17 cellular contexts compared by ENCODE assay signal in the genomic region with DNA sequence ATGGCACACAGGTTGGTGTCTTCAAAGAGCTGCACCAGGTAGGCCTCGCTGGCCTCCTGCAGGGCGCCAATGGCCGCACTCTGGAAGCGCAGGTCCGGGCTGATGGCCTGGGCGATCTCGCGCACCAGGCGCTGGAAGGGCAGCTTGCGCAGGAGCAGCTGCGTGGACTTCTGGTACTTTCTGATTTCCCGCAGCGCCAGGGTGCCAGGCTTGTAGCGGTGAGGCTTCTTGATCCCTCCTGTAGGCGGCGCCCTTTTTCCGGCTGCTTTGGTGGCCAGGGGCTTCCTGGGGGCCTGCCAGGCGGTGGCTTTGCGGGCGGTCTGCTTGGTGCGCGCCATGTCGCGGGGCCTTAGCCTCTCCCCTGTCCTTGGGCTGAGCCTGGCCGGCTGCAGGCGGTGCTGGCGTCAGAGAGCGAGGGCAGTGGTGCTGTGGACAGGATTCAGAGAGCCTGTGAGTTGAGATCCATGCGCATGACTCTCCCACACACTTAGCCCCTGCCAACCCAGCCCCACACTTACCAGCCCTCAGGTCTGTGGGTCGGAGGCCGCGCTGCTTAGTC. TPM values are rescaled to one million over a fixed set of nuclear protein-coding genes. Genes with fewer than 3 reads are reported as not detected.
"Had no signal": no experiment of that assay in that cellular context is flagged by ENCODE, and none has a peak within 500 bp of the region (broad histone marks: within the 10 kb centered on the region; RNA-seq: fewer than 3 reads in every experiment).

No MANE protein-coding gene starts in this region.

RNA-seq across cellular contexts. Expression of gene TAF11L14, which starts 21.0 kb away (rescaled TPM):
- total RNA-seq: activated CD4-positive, alpha-beta memory T cell treated with anti-CD3 and anti-CD28 coated beads, Interleukin-2, amount 10 ng/mL, durations not matched to agents 7 days and 5 days; activated CD4-positive, alpha-beta T cell treated with anti-CD3 and anti-CD28 coated beads for 36 hours; activated CD4-positive, alpha-beta T cell treated with anti-CD3 and anti-CD28 coated beads, Interleukin-2, amount 10 ng/mL, durations not matched to agents 7 days and 5 days; activated CD8-positive, alpha-beta memory T cell treated with anti-CD3 and anti-CD28 coated beads, Interleukin-2, amount 10 ng/mL, durations not matched to agents 7 days and 5 days; activated CD8-positive, alpha-beta T cell treated with anti-CD3 and anti-CD28 coated beads, Interleukin-2, amount 10 ng/mL, durations not matched to agents 7 days and 5 days; activated naive CD8-positive, alpha-beta T cell treated with anti-CD3 and anti-CD28 coated beads, Interleukin-2, amount 10 ng/mL, durations not matched to agents 7 days and 5 days; activated T-helper 2 cell treated with anti-CD3 and anti-CD28 coated beads, Interferon-gamma antibody, Interleukin-2, Interleukin-4, amounts not matched to agents 10 μg/mL and 5 μg/mL and 100 μg/mL, durations not matched to agents 14 hours and 24 hours and 36 hours; body of pancreas; breast epithelium; cardiac septum; cerebellum; T-cell; T-helper 1 cell treated with Interleukin-12 subunit alpha and Interleukin-12 subunit beta and Interleukin-4 antibody, amounts not matched to agents 30 ng/mL and 1 ng/mL, for 36 hours; T-helper 17 cell; T-helper 2 cell treated with Interferon-gamma antibody and Interleukin-4, amounts not matched to agents 100 ng/mL and 5 ng/mL, for 36 hours had no signal
- polyA plus RNA-seq: adipose tissue had no signal

RNA-seq across cellular contexts. Expression of gene TAF11L13, which starts 23.4 kb away (rescaled TPM):
- total RNA-seq: activated CD4-positive, alpha-beta memory T cell treated with anti-CD3 and anti-CD28 coated beads, Interleukin-2, amount 10 ng/mL, durations not matched to agents 7 days and 5 days; activated CD4-positive, alpha-beta T cell treated with anti-CD3 and anti-CD28 coated beads for 36 hours; activated CD4-positive, alpha-beta T cell treated with anti-CD3 and anti-CD28 coated beads, Interleukin-2, amount 10 ng/mL, durations not matched to agents 7 days and 5 days; activated CD8-positive, alpha-beta memory T cell treated with anti-CD3 and anti-CD28 coated beads, Interleukin-2, amount 10 ng/mL, durations not matched to agents 7 days and 5 days; activated CD8-positive, alpha-beta T cell treated with anti-CD3 and anti-CD28 coated beads, Interleukin-2, amount 10 ng/mL, durations not matched to agents 7 days and 5 days; activated naive CD8-positive, alpha-beta T cell treated with anti-CD3 and anti-CD28 coated beads, Interleukin-2, amount 10 ng/mL, durations not matched to agents 7 days and 5 days; activated T-helper 2 cell treated with anti-CD3 and anti-CD28 coated beads, Interferon-gamma antibody, Interleukin-2, Interleukin-4, amounts not matched to agents 10 μg/mL and 5 μg/mL and 100 μg/mL, durations not matched to agents 14 hours and 24 hours and 36 hours; astrocyte; body of pancreas; breast epithelium; cardiac septum; cerebellum; T-cell; T-helper 1 cell treated with Interleukin-12 subunit alpha and Interleukin-12 subunit beta and Interleukin-4 antibody, amounts not matched to agents 30 ng/mL and 1 ng/mL, for 36 hours; T-helper 17 cell; T-helper 2 cell treated with Interferon-gamma antibody and Interleukin-4, amounts not matched to agents 100 ng/mL and 5 ng/mL, for 36 hours had no signal
- polyA plus RNA-seq: adipose tissue had no signal

RNA-seq across cellular contexts. Expression of gene TAF11L12, which starts 45.1 kb away (rescaled TPM):
- total RNA-seq: activated CD4-positive, alpha-beta memory T cell treated with anti-CD3 and anti-CD28 coated beads, Interleukin-2, amount 10 ng/mL, durations not matched to agents 7 days and 5 days; activated CD4-positive, alpha-beta T cell treated with anti-CD3 and anti-CD28 coated beads for 36 hours; activated CD4-positive, alpha-beta T cell treated with anti-CD3 and anti-CD28 coated beads, Interleukin-2, amount 10 ng/mL, durations not matched to agents 7 days and 5 days; activated CD8-positive, alpha-beta memory T cell treated with anti-CD3 and anti-CD28 coated beads, Interleukin-2, amount 10 ng/mL, durations not matched to agents 7 days and 5 days; activated CD8-positive, alpha-beta T cell treated with anti-CD3 and anti-CD28 coated beads, Interleukin-2, amount 10 ng/mL, durations not matched to agents 7 days and 5 days; activated naive CD8-positive, alpha-beta T cell treated with anti-CD3 and anti-CD28 coated beads, Interleukin-2, amount 10 ng/mL, durations not matched to agents 7 days and 5 days; activated T-helper 2 cell treated with anti-CD3 and anti-CD28 coated beads, Interferon-gamma antibody, Interleukin-2, Interleukin-4, amounts not matched to agents 10 μg/mL and 5 μg/mL and 100 μg/mL, durations not matched to agents 14 hours and 24 hours and 36 hours; body of pancreas; breast epithelium; cardiac septum; cerebellum; T-cell; T-helper 1 cell treated with Interleukin-12 subunit alpha and Interleukin-12 subunit beta and Interleukin-4 antibody, amounts not matched to agents 30 ng/mL and 1 ng/mL, for 36 hours; T-helper 17 cell; T-helper 2 cell treated with Interferon-gamma antibody and Interleukin-4, amounts not matched to agents 100 ng/mL and 5 ng/mL, for 36 hours had no signal
- polyA plus RNA-seq: adipose tissue had no signal

RNA-seq across cellular contexts. Expression of gene TAF11L11, which starts 51.3 kb away (rescaled TPM):
- total RNA-seq: activated CD4-positive, alpha-beta memory T cell treated with anti-CD3 and anti-CD28 coated beads, Interleukin-2, amount 10 ng/mL, durations not matched to agents 7 days and 5 days; activated CD4-positive, alpha-beta T cell treated with anti-CD3 and anti-CD28 coated beads for 36 hours; activated CD4-positive, alpha-beta T cell treated with anti-CD3 and anti-CD28 coated beads, Interleukin-2, amount 10 ng/mL, durations not matched to agents 7 days and 5 days; activated CD8-positive, alpha-beta memory T cell treated with anti-CD3 and anti-CD28 coated beads, Interleukin-2, amount 10 ng/mL, durations not matched to agents 7 days and 5 days; activated CD8-positive, alpha-beta T cell treated with anti-CD3 and anti-CD28 coated beads, Interleukin-2, amount 10 ng/mL, durations not matched to agents 7 days and 5 days; activated naive CD8-positive, alpha-beta T cell treated with anti-CD3 and anti-CD28 coated beads, Interleukin-2, amount 10 ng/mL, durations not matched to agents 7 days and 5 days; activated T-helper 2 cell treated with anti-CD3 and anti-CD28 coated beads, Interferon-gamma antibody, Interleukin-2, Interleukin-4, amounts not matched to agents 10 μg/mL and 5 μg/mL and 100 μg/mL, durations not matched to agents 14 hours and 24 hours and 36 hours; body of pancreas; breast epithelium; cardiac septum; cerebellum; T-cell; T-helper 1 cell treated with Interleukin-12 subunit alpha and Interleukin-12 subunit beta and Interleukin-4 antibody, amounts not matched to agents 30 ng/mL and 1 ng/mL, for 36 hours; T-helper 17 cell; T-helper 2 cell treated with Interferon-gamma antibody and Interleukin-4, amounts not matched to agents 100 ng/mL and 5 ng/mL, for 36 hours had no signal
- polyA plus RNA-seq: adipose tissue had no signal

RNA-seq across cellular contexts. Expression of gene TAF11L10, which starts 57.7 kb away (rescaled TPM):
- total RNA-seq: activated CD4-positive, alpha-beta memory T cell treated with anti-CD3 and anti-CD28 coated beads, Interleukin-2, amount 10 ng/mL, durations not matched to agents 7 days and 5 days; activated CD4-positive, alpha-beta T cell treated with anti-CD3 and anti-CD28 coated beads for 36 hours; activated CD4-positive, alpha-beta T cell treated with anti-CD3 and anti-CD28 coated beads, Interleukin-2, amount 10 ng/mL, durations not matched to agents 7 days and 5 days; activated CD8-positive, alpha-beta memory T cell treated with anti-CD3 and anti-CD28 coated beads, Interleukin-2, amount 10 ng/mL, durations not matched to agents 7 days and 5 days; activated CD8-positive, alpha-beta T cell treated with anti-CD3 and anti-CD28 coated beads, Interleukin-2, amount 10 ng/mL, durations not matched to agents 7 days and 5 days; activated naive CD8-positive, alpha-beta T cell treated with anti-CD3 and anti-CD28 coated beads, Interleukin-2, amount 10 ng/mL, durations not matched to agents 7 days and 5 days; activated T-helper 2 cell treated with anti-CD3 and anti-CD28 coated beads, Interferon-gamma antibody, Interleukin-2, Interleukin-4, amounts not matched to agents 10 μg/mL and 5 μg/mL and 100 μg/mL, durations not matched to agents 14 hours and 24 hours and 36 hours; astrocyte; body of pancreas; breast epithelium; cardiac septum; cerebellum; T-cell; T-helper 1 cell treated with Interleukin-12 subunit alpha and Interleukin-12 subunit beta and Interleukin-4 antibody, amounts not matched to agents 30 ng/mL and 1 ng/mL, for 36 hours; T-helper 17 cell; T-helper 2 cell treated with Interferon-gamma antibody and Interleukin-4, amounts not matched to agents 100 ng/mL and 5 ng/mL, for 36 hours had no signal
- polyA plus RNA-seq: adipose tissue had no signal
